ENCODE assay signal across 9 cellular contexts in genomic region chr15:24745276-24745675, GRCh38.
"Had no signal": no experiment of that assay in that cellular context is flagged by ENCODE, and none has a peak within 500 bp of the region (broad histone marks: within the 10 kb centered on the region; RNA-seq: fewer than 3 reads in every experiment).

No MANE protein-coding gene starts in this region.

- H3K4me3 ChIP-seq: GM23338, HAP-1, K562 had no signal

- DNase-seq: HFFc6, IMR-90 had no signal

- H2AFZ ChIP-seq: GM23338 had no signal

- H3K4me2 ChIP-seq: GM23338 had no signal

- H3K4me3 Mint-ChIP-seq: GM23338, HFFc6 had no signal

- H3K4me1 ChIP-seq: HAP-1 had no signal

- ATAC-seq: GM23338, HCT116, K562 had no signal

- H3K9me3 ChIP-seq: HAP-1 had no signal

- FAIRE-seq: H1, H54, HTR-8/SVneo, K562 had no signal

- H3K4me1 Mint-ChIP-seq: GM23338 had no signal

- H3K27ac Mint-ChIP-seq: GM23338, HFFc6 had no signal

- H3K36me3 ChIP-seq: HAP-1 had no signal
